Comparison of ENCODE assay signal across 10 cellular contexts in the genomic region with DNA sequence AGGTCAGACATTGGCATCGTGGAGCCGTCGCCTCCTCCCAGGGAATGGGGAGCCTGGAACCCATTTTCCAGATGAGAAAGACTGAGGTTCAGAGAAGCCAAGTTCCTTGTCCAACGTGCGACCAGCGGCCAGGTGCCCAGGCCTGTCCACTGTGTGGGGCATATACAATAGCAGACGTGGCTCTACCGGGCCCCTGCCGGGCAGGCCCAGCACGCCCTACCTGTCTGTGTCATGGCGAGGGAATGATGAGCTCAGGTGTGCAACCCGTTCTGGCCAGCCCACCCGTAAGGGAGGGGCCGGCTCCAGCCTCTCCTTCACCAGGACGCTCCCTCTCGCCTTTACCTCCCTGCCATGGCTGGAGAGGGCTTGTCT. TPM values are rescaled to one million over a fixed set of nuclear protein-coding genes. Genes with fewer than 3 reads are reported as not detected.
A peak's percentile ranks its signal among the peaks of the same experiment; 100 is the strongest.
DNase-seq lines count a peak whose midpoint lies in the region; ATAC-seq and TF ChIP-seq lines count a peak whose summit lies in the region.
"Had no signal": no experiment of that assay in that cellular context is flagged by ENCODE, and none has a peak within 500 bp of the region (broad histone marks: within the 10 kb centered on the region; RNA-seq: fewer than 3 reads in every experiment).

No MANE protein-coding gene starts in this region.

- H3K4me1 ChIP-seq in PC-9 (replicated peaks; ENCODE audit: insufficient read depth) (peaks cover 2% of the 10 kb centered on the region; the same call in 1 of the 2 replicates), trophoblast cell (ENCODE audit: control insufficient read depth in 1 of 2, insufficient read depth in 2 of 2, low read length in 2 of 2) (no peaks in the 10 kb centered on the region)

- H3K9ac ChIP-seq in trophoblast cell (ENCODE audit: low read length) = no peak overlapping the region

- POLR2A ChIA-PET in PC-9 (lab: Charles Lee; ENCODE audit: unreplicated experiment) = interaction anchor here (0.5 to 0.6 kb wide), 5 partner anchors 35 to 184 kb away, joined by 3 to 13 read pairs (median 4); no protein-coding TSS in a partner anchor

- H3K36me3 ChIP-seq in GM06990 (ENCODE audit: control insufficient read depth, insufficient read depth, low read length) = no peaks in the 10 kb centered on the region
- no peaks in the 10 kb centered on the region for H3K36me3 ChIP-seq in PC-9 (ENCODE audit: low read depth)
- no peaks in the 10 kb centered on the region for H3K36me3 ChIP-seq in trophoblast cell (ENCODE audit: control insufficient read depth in 1 of 2, insufficient read depth in 2 of 2, low read length in 2 of 2)

- peak overlapping the region; percentile 56 for H3K27ac ChIP-seq in PC-9
- no peak overlapping the region for H3K27ac ChIP-seq in trophoblast cell (ENCODE audit: low read depth, low read length)

- H3K27me3 ChIP-seq in GM06990 (replicated peaks; ENCODE audit: control insufficient read depth, insufficient read depth, low read length) (no peaks in the 10 kb centered on the region), PC-9 (ENCODE audit: insufficient read depth, low read depth) (no peaks in the 10 kb centered on the region), trophoblast cell (ENCODE audit: insufficient read depth, low read length) (no peaks in the 10 kb centered on the region)

- no peak overlapping the region for H4K91ac ChIP-seq in trophoblast cell (ENCODE audit: low read depth, low read length)

- H3K27ac Mint-ChIP-seq in effector memory CD8-positive, alpha-beta T cell = peak overlapping the region; percentile 62 to 72

- no peaks in the 10 kb centered on the region for H3K36me3 Mint-ChIP-seq in effector memory CD8-positive, alpha-beta T cell (ENCODE audit: insufficient read depth)

- no peak overlapping the region for H3K14ac ChIP-seq in trophoblast cell (ENCODE audit: low read length)

- H3K4me1 Mint-ChIP-seq in effector memory CD8-positive, alpha-beta T cell (ENCODE audit: low read depth in 2 of 2) = peaks cover 14 to 25% of the 10 kb centered on the region in 2 donors

- no peaks in the 10 kb centered on the region for H3K9me3 ChIP-seq in PC-9 (ENCODE audit: insufficient read depth, low read depth)
- no peaks in the 10 kb centered on the region for H3K9me3 ChIP-seq in trophoblast cell (ENCODE audit: insufficient read depth, low read depth, low read length)

- H4K12ac ChIP-seq in trophoblast cell (ENCODE audit: low read depth, low read length) = no peak overlapping the region

- no peaks in the 10 kb centered on the region for H3K9me2 ChIP-seq in PC-9 (ENCODE audit: insufficient read depth)

- peaks cover 0 to 6% of the 10 kb centered on the region in 2 donors for H3K27me3 Mint-ChIP-seq in effector memory CD8-positive, alpha-beta T cell

- no peak overlapping the region for H4K8ac ChIP-seq in trophoblast cell (ENCODE audit: low read depth, low read length)

- no peak overlapping the region for H3K18ac ChIP-seq in trophoblast cell (ENCODE audit: low read length)

- no CpG with 5 or more reads among the region's 16 CpGs for WGBS in trophoblast cell (ENCODE audit: extremely low coverage, insufficient coverage, insufficient read length)

- no peak overlapping the region for H2BK12ac ChIP-seq in trophoblast cell (ENCODE audit: low read length)

- no peaks in the 10 kb centered on the region for H3K9me3 Mint-ChIP-seq in effector memory CD8-positive, alpha-beta T cell

- H3K4me2 ChIP-seq in PC-9 (peak overlapping the region; percentile 74), trophoblast cell (ENCODE audit: low read length) (no peak overlapping the region)

- DNase-seq in GM06990 (ENCODE audit: extremely low read depth, insufficient read length) (no peak), PC-9 (peak; percentile 65 to 68), trophoblast cell (peak; percentile 71 to 82), NCI-H2227 treated with DMSO at 0.1 percent for 48 hours (lab: John Stamatoyannopoulos, UW) (no peak), hypothalamus (lab: John Stamatoyannopoulos, UW) (no peak)
- DNase-seq in effector memory CD8-positive, alpha-beta T cell = no peak

- ATAC-seq in effector memory CD8-positive, alpha-beta T cell (replicated peaks) = no peak
- ATAC-seq in HG03196 (IDR thresholded peaks at IDR 0.05; ENCODE audit: unreplicated experiment) = no peak
- no peak for ATAC-seq in HG02938 (IDR thresholded peaks at IDR 0.05; ENCODE audit: unreplicated experiment)

- no peak overlapping the region for H3K4ac ChIP-seq in trophoblast cell (ENCODE audit: low read depth, low read length)

- peaks cover 3% of the 10 kb centered on the region; the same call in 1 of the 2 replicates for H3F3A ChIP-seq in PC-9 (ENCODE audit: insufficient read depth, low read depth)

- CTCF ChIA-PET in PC-9 (lab: Charles Lee) = no interaction called here

- H2BK120ac ChIP-seq in trophoblast cell (ENCODE audit: insufficient read depth, low read length, poor library complexity) = no peak overlapping the region

- peak overlapping the region; percentile 72 for H3K4me3 ChIP-seq in GM06990 (replicated peaks; ENCODE audit: low read depth, low read length)
- peak overlapping the region; percentile 68 for H3K4me3 ChIP-seq in PC-9
- no peak overlapping the region for H3K4me3 ChIP-seq in trophoblast cell (ENCODE audit: low read depth, low read length)

- no peak overlapping the region for H3K23ac ChIP-seq in trophoblast cell (ENCODE audit: low read length)

- H2BK5ac ChIP-seq in trophoblast cell (ENCODE audit: low read depth, low read length, poor library complexity) = no peak overlapping the region

- intact Hi-C loops in PC-9 (cut with micrococcal nuclease; ENCODE audit: unreplicated experiment) = loop anchor here (5.0 kb wide), 1 partner anchor 41 kb away; the partner anchor contains the start of gene S1PR4

- H3K4me3 Mint-ChIP-seq in effector memory CD8-positive, alpha-beta T cell = peak overlapping the region in 1 of 2 donors; percentile 68

- H2AFZ ChIP-seq in PC-9 (peak overlapping the region; percentile 80), trophoblast cell (ENCODE audit: insufficient read depth, low read length, poor library complexity) (no peak overlapping the region)

- H3K79me2 ChIP-seq in PC-9 (ENCODE audit: low read depth) = no peaks in the 10 kb centered on the region
- H3K79me2 ChIP-seq in trophoblast cell (ENCODE audit: control insufficient read depth, insufficient read depth, low read length, poor library complexity) = no peaks in the 10 kb centered on the region

- H2AK5ac ChIP-seq in trophoblast cell (ENCODE audit: low read length) = no peak overlapping the region

- H4K20me1 ChIP-seq in PC-9 (ENCODE audit: insufficient read depth) = no peaks in the 10 kb centered on the region

- no peak for TF ChIP-seq CTCF in GM06990 (IDR thresholded peaks at IDR 0.05; ENCODE audit: insufficient read depth, low read length, poor library complexity, severe bottlenecking)
- TF ChIP-seq CTCF in PC-9 (conservative IDR thresholded peaks at IDR 0.05) = no peak

- H3K79me1 ChIP-seq in trophoblast cell (ENCODE audit: low read length) = no peaks in the 10 kb centered on the region

- no TSS peak for BruUV-seq in PC-9 (replicated peaks; lab: Mats Ljungman, UMichigan)

RNA-seq across cellular contexts. Expression of gene GNA15, which starts 0.8 kb away (rescaled TPM):
- 14.2 and 16.3 TPM in 2 replicates for total RNA-seq in PC-9 (2021)
- polyA plus RNA-seq in trophoblast cell (2013) = 0.03 TPM in 1 of 2 replicates, not detected in the other
- total RNA-seq: fibroblast of lung, lung microvascular endothelial cell had no signal
- polyA plus RNA-seq: fibroblast of lung had no signal

RNA-seq across cellular contexts. Expression of gene S1PR4, which starts 41.9 kb away (rescaled TPM):
- total RNA-seq in PC-9 (2021) = 0.37 and 0.83 TPM in 2 replicates
- not detected in 2 replicates for polyA plus RNA-seq in trophoblast cell (2013)
- total RNA-seq: fibroblast of lung had no signal
- polyA plus RNA-seq: fibroblast of lung had no signal

RNA-seq across cellular contexts. Expression of gene GNA11, which starts 42.5 kb away (rescaled TPM):
- total RNA-seq in PC-9 (2021) = 36.9 and 38.8 TPM in 2 replicates
- polyA plus RNA-seq in trophoblast cell (2013) = 41.4 and 43.4 TPM in 2 replicates

RNA-seq across cellular contexts. Expression of gene NCLN, which starts 49.1 kb away (rescaled TPM):
- 46.0 and 61.4 TPM in 2 replicates for total RNA-seq in PC-9 (2021)
- polyA plus RNA-seq in trophoblast cell (2013) = 46.0 and 49.1 TPM in 2 replicates

Comparison
In these comparisons a context has a peak if more than half of its experiments do, and no peak if none do; other contexts are left out.
1. DNase-seq: peak in PC-9 (2 of 2) and trophoblast cell (2 of 2); none in GM06990 (single experiment), effector memory CD8-positive, alpha-beta T cell (0 of 3), NCI-H2227 treated with DMSO at 0.1 percent for 48 hours (single experiment) and hypothalamus (0 of 51).